ENCODE assay signal across 14 cellular contexts in the genomic region with DNA sequence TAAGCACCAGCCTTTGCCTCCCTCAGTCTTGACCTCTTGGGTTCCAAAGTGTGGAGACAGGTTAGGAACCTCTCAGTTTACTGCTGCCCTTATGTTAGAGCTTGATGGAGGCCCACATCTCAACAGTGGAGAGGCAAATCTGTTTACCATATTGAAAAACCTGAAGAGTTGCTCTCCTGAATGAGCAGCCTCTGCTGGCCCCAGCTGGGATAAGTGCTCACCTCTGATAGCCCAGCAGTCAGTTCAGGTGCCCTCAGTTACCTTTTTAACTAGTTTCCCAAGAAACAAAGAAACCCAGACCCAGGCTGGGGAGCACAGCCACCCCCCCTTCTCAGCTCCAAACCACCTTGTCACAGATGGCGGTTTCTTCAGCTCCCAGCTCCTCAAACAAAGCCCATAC. TPM values are rescaled to one million over a fixed set of nuclear protein-coding genes. Genes with fewer than 3 reads are reported as not detected.
DNase-seq lines count a peak whose midpoint lies in the region; TF ChIP-seq lines count a peak whose summit lies in the region.
"Had no signal": no experiment of that assay in that cellular context is flagged by ENCODE, and none has a peak within 500 bp of the region (broad histone marks: within the 10 kb centered on the region; RNA-seq: fewer than 3 reads in every experiment).

No MANE protein-coding gene starts in this region.

- H3K27me3 Mint-ChIP-seq in brain (peaks cover 4% of the 10 kb centered on the region), mesothelial cell of epicardium (ENCODE audit: low read depth) (no peaks in the 10 kb centered on the region), type B pancreatic cell (no peaks in the 10 kb centered on the region)

- H3K36me3 Mint-ChIP-seq in brain, result no peaks in the 10 kb centered on the region
- peaks cover 7% of the 10 kb centered on the region for H3K36me3 Mint-ChIP-seq in mesothelial cell of epicardium
- H3K36me3 Mint-ChIP-seq in type B pancreatic cell, result peaks cover 4% of the 10 kb centered on the region

- TF ChIP-seq CTCF in brain (conservative IDR thresholded peaks at IDR 0.05) (no peak), mesothelial cell of epicardium (IDR thresholded peaks at IDR 0.05; ENCODE audit: unreplicated experiment) (no peak), type B pancreatic cell (conservative IDR thresholded peaks at IDR 0.05) (no peak)

- peaks cover 46% of the 10 kb centered on the region for H3K4me1 Mint-ChIP-seq in brain
- peaks cover 73% of the 10 kb centered on the region for H3K4me1 Mint-ChIP-seq in mesothelial cell of epicardium
- H3K4me1 Mint-ChIP-seq in type B pancreatic cell (ENCODE audit: unreplicated experiment), result peaks cover 60% of the 10 kb centered on the region

- H3K27ac Mint-ChIP-seq in brain (peak overlapping the region; percentile 87 to 98 (median 89)), mesothelial cell of epicardium (peak overlapping the region; percentile 96), type B pancreatic cell (peak overlapping the region; percentile 91)
- H3K27ac Mint-ChIP-seq: activated CD4-positive, alpha-beta memory T cell treated with anti-CD3 and anti-CD28 coated beads for 36 hours had no signal

- H3K9me3 Mint-ChIP-seq in brain (peaks cover 0 to 3% (median 0%) of the 10 kb centered on the region in 5 experiments), mesothelial cell of epicardium (peaks cover 5% of the 10 kb centered on the region), type B pancreatic cell (no peaks in the 10 kb centered on the region)

- H3K4me3 Mint-ChIP-seq in brain (peak overlapping the region in 2 of 5 experiments; percentile 67 to 73), mesothelial cell of epicardium (no peak overlapping the region), type B pancreatic cell (peak overlapping the region; percentile 4)
- H3K4me3 Mint-ChIP-seq: activated CD4-positive, alpha-beta memory T cell treated with anti-CD3 and anti-CD28 coated beads for 36 hours; naive B cell had no signal

- DNase-seq in DMS53 (lab: John Stamatoyannopoulos, UW) (peak; percentile 31), DMS53 treated with DMSO at 0.1 percent for 48 hours (lab: John Stamatoyannopoulos, UW; ENCODE audit: unreplicated experiment) (no peak), mesothelial cell of epicardium (ENCODE audit: low spot score in 2 of 2, unreplicated experiment in 2 of 2) (no peak), type B pancreatic cell (ENCODE audit: extremely low spot score, unreplicated experiment) (no peak), UCSD-AML1 (lab: John Stamatoyannopoulos, UW; ENCODE audit: unreplicated experiment) (no peak), NCI-H748 (lab: John Stamatoyannopoulos, UW; ENCODE audit: unreplicated experiment) (no peak), amygdala (lab: John Stamatoyannopoulos, UW) (no peak)
- DNase-seq: activated CD4-positive, CD25-positive, alpha-beta regulatory T cell; activated effector memory CD4-positive, alpha-beta T cell treated with Interleukin-2 at 50 U/mL for 16 hours; naive B cell; NCI-H1436 treated with DMSO at 0.1 percent for 48 hours; T-helper 9 cell had no signal

RNA-seq across cellular contexts. Expression of a gene that starts 57.1 kb away (rescaled TPM):
- 13.1 TPM for polyA plus RNA-seq in brain (ENCODE audit: insufficient read depth, low read depth, low replicate concordance)
- total RNA-seq in mesothelial cell of epicardium, result 65.8 to 73.8 TPM (median 69.1 TPM) in 3 replicates
- total RNA-seq in type B pancreatic cell (ENCODE audit: low replicate concordance), result 28.2 and 70.7 TPM in 2 replicates
